2 cellular contexts compared by ENCODE assay signal in the genomic region with DNA sequence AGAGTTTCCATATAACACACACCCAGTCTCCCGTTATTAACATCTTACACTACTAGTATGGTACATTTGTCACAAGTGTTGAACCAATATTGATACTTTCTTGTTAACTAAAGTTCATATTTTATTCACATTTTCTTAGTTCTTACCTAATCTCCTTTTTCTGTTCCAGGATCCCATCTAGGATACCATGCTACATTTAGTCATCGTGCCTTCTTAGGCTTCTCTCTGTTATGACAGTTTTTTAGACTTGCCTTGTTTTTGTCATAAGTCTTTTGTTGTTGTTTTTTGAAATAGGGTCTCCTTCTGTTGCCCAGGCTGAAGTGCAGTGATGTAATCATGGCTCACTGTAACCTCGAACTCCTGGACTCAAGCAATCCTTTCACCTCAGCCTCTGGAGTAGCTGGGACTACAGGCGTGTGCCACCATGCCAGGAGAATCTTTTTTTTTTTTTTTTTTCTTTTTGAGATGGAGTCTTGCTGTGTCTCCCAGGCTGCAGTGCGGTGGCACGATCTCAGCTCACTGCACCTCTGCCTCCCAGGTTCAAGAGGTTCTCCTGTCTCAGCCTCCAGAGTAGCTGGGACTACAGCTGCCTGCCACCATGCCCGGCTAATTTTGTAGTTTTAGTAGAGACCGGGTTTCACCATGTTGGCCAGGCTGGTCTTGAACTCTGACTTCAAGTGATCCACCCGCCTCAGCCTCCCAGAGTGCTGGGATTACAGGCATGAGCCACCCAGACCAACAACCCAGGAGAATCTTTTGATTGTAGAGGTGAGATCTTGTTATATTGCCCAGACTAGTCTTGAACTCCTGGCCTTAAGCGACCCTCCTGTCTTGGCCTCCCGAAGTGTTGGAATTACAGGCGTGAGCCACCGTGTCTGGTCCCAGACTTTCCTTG.
TF ChIP-seq lines count a peak whose summit lies in the region.

No MANE protein-coding gene starts in this region.

TF ChIP-seq in K562, 482 proteins besides CTCF, POLR2A, EP300 and RAD21:
- no peak for TF ChIP-seq NFYB (IDR thresholded peaks at IDR 0.05; ENCODE audit: extremely low read depth, insufficient read length)
- no peak for TF ChIP-seq ETV5 (CRISPR knock-in tag; IDR thresholded peaks at IDR 0.05; ENCODE audit: low read depth)
- no peak for TF ChIP-seq PTTG1 (tag; IDR thresholded peaks at IDR 0.05; ENCODE audit: low read depth)
TF ChIP-seq in K562: peak in this region for 0.

TF ChIP-seq in HepG2, 621 proteins besides CTCF, POLR2A, EP300 and RAD21 (continues in another document):
- TF ChIP-seq, protein P1, sequence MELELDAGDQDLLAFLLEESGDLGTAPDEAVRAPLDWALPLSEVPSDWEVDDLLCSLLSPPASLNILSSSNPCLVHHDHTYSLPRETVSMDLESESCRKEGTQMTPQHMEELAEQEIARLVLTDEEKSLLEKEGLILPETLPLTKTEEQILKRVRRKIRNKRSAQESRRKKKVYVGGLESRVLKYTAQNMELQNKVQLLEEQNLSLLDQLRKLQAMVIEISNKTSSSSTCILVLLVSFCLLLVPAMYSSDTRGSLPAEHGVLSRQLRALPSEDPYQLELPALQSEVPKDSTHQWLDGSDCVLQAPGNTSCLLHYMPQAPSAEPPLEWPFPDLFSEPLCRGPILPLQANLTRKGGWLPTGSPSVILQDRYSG (CRISPR knock-in tag; IDR thresholded peaks at IDR 0.05): no peak
- peak; percentile 20; the same call in 1 of the 2 replicates for TF ChIP-seq ZNF253 (CRISPR knock-in tag; IDR thresholded peaks at IDR 0.05; ENCODE audit: borderline replicate concordance)
- TF ChIP-seq HNRNPLL (IDR thresholded peaks at IDR 0.05; ENCODE audit: low read depth, low read length, poor library complexity, severe bottlenecking): no peak
- peak; percentile 72; the same call in 1 of the 2 replicates for TF ChIP-seq ZNF790 (CRISPR knock-in tag; IDR thresholded peaks at IDR 0.05; ENCODE audit: borderline replicate concordance)
- TF ChIP-seq ZNF331 (CRISPR knock-in tag; IDR thresholded peaks at IDR 0.05): no peak
- TF ChIP-seq ZSCAN9 (CRISPR knock-in tag; IDR thresholded peaks at IDR 0.05; ENCODE audit: borderline replicate concordance): no peak
- TF ChIP-seq MAZ (IDR thresholded peaks at IDR 0.05; ENCODE audit: borderline replicate concordance, low read depth, low read length): no peak
- peak; percentile 38; the same call in 1 of the 2 replicates for TF ChIP-seq MAZ (CRISPR knock-in tag; IDR thresholded peaks at IDR 0.05; ENCODE audit: low read depth)
- TF ChIP-seq, protein P2, sequence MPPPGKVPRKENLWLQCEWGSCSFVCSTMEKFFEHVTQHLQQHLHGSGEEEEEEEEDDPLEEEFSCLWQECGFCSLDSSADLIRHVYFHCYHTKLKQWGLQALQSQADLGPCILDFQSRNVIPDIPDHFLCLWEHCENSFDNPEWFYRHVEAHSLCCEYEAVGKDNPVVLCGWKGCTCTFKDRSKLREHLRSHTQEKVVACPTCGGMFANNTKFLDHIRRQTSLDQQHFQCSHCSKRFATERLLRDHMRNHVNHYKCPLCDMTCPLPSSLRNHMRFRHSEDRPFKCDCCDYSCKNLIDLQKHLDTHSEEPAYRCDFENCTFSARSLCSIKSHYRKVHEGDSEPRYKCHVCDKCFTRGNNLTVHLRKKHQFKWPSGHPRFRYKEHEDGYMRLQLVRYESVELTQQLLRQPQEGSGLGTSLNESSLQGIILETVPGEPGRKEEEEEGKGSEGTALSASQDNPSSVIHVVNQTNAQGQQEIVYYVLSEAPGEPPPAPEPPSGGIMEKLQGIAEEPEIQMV (CRISPR knock-in tag; IDR thresholded peaks at IDR 0.05; ENCODE audit: low read depth): no peak
- TF ChIP-seq, protein P3, sequence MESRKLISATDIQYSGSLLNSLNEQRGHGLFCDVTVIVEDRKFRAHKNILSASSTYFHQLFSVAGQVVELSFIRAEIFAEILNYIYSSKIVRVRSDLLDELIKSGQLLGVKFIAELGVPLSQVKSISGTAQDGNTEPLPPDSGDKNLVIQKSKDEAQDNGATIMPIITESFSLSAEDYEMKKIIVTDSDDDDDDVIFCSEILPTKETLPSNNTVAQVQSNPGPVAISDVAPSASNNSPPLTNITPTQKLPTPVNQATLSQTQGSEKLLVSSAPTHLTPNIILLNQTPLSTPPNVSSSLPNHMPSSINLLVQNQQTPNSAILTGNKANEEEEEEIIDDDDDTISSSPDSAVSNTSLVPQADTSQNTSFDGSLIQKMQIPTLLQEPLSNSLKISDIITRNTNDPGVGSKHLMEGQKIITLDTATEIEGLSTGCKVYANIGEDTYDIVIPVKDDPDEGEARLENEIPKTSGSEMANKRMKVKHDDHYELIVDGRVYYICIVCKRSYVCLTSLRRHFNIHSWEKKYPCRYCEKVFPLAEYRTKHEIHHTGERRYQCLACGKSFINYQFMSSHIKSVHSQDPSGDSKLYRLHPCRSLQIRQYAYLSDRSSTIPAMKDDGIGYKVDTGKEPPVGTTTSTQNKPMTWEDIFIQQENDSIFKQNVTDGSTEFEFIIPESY (CRISPR knock-in tag; IDR thresholded peaks at IDR 0.05): no peak
- TF ChIP-seq, protein P4, sequence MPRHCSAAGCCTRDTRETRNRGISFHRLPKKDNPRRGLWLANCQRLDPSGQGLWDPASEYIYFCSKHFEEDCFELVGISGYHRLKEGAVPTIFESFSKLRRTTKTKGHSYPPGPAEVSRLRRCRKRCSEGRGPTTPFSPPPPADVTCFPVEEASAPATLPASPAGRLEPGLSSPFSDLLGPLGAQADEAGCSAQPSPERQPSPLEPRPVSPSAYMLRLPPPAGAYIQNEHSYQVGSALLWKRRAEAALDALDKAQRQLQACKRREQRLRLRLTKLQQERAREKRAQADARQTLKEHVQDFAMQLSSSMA (CRISPR knock-in tag; IDR thresholded peaks at IDR 0.05): 0 out of 2 replicates have a peak, but pooled peaks have one; percentile 58
- TF ChIP-seq ZNF30 (CRISPR knock-in tag; IDR thresholded peaks at IDR 0.05): 0 out of 2 replicates have a peak, but pooled peaks have one; percentile 65
- TF ChIP-seq ZSCAN29 (CRISPR knock-in tag; conservative IDR thresholded peaks at IDR 0.05): no peak
- peak; percentile 23; the same call in 1 of the 2 replicates for TF ChIP-seq ATF7 (IDR thresholded peaks at IDR 0.05)
- TF ChIP-seq ATF7 (CRISPR knock-in tag; IDR thresholded peaks at IDR 0.05): no peak
- TF ChIP-seq ZBTB42 (CRISPR knock-in tag; IDR thresholded peaks at IDR 0.05): no peak
- no peak; the same call in 1 of the 2 replicates for TF ChIP-seq GATAD2A (CRISPR knock-in tag; IDR thresholded peaks at IDR 0.05)
- TF ChIP-seq ZNF883 (CRISPR knock-in tag; IDR thresholded peaks at IDR 0.05; ENCODE audit: not compliant biosample characterization): no peak
- TF ChIP-seq, protein P5, sequence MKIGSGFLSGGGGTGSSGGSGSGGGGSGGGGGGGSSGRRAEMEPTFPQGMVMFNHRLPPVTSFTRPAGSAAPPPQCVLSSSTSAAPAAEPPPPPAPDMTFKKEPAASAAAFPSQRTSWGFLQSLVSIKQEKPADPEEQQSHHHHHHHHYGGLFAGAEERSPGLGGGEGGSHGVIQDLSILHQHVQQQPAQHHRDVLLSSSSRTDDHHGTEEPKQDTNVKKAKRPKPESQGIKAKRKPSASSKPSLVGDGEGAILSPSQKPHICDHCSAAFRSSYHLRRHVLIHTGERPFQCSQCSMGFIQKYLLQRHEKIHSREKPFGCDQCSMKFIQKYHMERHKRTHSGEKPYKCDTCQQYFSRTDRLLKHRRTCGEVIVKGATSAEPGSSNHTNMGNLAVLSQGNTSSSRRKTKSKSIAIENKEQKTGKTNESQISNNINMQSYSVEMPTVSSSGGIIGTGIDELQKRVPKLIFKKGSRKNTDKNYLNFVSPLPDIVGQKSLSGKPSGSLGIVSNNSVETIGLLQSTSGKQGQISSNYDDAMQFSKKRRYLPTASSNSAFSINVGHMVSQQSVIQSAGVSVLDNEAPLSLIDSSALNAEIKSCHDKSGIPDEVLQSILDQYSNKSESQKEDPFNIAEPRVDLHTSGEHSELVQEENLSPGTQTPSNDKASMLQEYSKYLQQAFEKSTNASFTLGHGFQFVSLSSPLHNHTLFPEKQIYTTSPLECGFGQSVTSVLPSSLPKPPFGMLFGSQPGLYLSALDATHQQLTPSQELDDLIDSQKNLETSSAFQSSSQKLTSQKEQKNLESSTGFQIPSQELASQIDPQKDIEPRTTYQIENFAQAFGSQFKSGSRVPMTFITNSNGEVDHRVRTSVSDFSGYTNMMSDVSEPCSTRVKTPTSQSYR (CRISPR knock-in tag; IDR thresholded peaks at IDR 0.05; ENCODE audit: borderline replicate concordance): peak; percentile 38; the same call in 1 of the 2 replicates
- TF ChIP-seq CENPX (CRISPR knock-in tag; IDR thresholded peaks at IDR 0.05): no peak
- TF ChIP-seq ZNF644 (CRISPR knock-in tag; IDR thresholded peaks at IDR 0.05; ENCODE audit: low read depth): no peak
- TF ChIP-seq STAT5B (CRISPR knock-in tag; IDR thresholded peaks at IDR 0.05): no peak
- no peak for TF ChIP-seq ZNF225 (CRISPR knock-in tag; IDR thresholded peaks at IDR 0.05)
- no peak for TF ChIP-seq ZNF296 (CRISPR knock-in tag; conservative IDR thresholded peaks at IDR 0.05)
- TF ChIP-seq, protein P6, sequence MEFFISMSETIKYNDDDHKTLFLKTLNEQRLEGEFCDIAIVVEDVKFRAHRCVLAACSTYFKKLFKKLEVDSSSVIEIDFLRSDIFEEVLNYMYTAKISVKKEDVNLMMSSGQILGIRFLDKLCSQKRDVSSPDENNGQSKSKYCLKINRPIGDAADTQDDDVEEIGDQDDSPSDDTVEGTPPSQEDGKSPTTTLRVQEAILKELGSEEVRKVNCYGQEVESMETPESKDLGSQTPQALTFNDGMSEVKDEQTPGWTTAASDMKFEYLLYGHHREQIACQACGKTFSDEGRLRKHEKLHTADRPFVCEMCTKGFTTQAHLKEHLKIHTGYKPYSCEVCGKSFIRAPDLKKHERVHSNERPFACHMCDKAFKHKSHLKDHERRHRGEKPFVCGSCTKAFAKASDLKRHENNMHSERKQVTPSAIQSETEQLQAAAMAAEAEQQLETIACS (CRISPR knock-in tag; IDR thresholded peaks at IDR 0.05): no peak
- no peak for TF ChIP-seq ZNF777 (CRISPR knock-in tag; IDR thresholded peaks at IDR 0.05)
- TF ChIP-seq, protein P7, sequence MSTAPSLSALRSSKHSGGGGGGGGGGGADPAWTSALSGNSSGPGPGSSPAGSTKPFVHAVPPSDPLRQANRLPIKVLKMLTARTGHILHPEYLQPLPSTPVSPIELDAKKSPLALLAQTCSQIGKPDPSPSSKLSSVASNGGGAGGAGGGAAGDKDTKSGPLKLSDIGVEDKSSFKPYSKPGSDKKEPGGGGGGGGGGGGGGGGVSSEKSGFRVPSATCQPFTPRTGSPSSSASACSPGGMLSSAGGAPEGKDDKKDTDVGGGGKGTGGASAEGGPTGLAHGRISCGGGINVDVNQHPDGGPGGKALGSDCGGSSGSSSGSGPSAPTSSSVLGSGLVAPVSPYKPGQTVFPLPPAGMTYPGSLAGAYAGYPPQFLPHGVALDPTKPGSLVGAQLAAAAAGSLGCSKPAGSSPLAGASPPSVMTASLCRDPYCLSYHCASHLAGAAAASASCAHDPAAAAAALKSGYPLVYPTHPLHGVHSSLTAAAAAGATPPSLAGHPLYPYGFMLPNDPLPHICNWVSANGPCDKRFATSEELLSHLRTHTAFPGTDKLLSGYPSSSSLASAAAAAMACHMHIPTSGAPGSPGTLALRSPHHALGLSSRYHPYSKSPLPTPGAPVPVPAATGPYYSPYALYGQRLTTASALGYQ (CRISPR knock-in tag; IDR thresholded peaks at IDR 0.05): no peak
- TF ChIP-seq ZNF350 (CRISPR knock-in tag; IDR thresholded peaks at IDR 0.05; ENCODE audit: borderline replicate concordance, low read depth): peak; percentile 28; the same call in 1 of the 2 replicates
- TF ChIP-seq, protein P8, sequence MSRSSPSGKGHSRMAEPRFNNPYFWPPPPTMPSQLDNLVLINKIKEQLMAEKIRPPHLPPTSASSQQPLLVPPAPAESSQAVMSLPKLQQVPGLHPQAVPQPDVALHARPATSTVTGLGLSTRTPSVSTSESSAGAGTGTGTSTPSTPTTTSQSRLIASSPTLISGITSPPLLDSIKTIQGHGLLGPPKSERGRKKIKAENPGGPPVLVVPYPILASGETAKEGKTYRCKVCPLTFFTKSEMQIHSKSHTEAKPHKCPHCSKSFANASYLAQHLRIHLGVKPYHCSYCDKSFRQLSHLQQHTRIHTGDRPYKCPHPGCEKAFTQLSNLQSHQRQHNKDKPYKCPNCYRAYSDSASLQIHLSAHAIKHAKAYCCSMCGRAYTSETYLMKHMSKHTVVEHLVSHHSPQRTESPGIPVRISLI (CRISPR knock-in tag; IDR thresholded peaks at IDR 0.05; ENCODE audit: borderline replicate concordance): peak; percentile 37; the same call in 1 of the 2 replicates
- TF ChIP-seq BRD4 (CRISPR knock-in tag; IDR thresholded peaks at IDR 0.05): no peak
- TF ChIP-seq, protein P9, sequence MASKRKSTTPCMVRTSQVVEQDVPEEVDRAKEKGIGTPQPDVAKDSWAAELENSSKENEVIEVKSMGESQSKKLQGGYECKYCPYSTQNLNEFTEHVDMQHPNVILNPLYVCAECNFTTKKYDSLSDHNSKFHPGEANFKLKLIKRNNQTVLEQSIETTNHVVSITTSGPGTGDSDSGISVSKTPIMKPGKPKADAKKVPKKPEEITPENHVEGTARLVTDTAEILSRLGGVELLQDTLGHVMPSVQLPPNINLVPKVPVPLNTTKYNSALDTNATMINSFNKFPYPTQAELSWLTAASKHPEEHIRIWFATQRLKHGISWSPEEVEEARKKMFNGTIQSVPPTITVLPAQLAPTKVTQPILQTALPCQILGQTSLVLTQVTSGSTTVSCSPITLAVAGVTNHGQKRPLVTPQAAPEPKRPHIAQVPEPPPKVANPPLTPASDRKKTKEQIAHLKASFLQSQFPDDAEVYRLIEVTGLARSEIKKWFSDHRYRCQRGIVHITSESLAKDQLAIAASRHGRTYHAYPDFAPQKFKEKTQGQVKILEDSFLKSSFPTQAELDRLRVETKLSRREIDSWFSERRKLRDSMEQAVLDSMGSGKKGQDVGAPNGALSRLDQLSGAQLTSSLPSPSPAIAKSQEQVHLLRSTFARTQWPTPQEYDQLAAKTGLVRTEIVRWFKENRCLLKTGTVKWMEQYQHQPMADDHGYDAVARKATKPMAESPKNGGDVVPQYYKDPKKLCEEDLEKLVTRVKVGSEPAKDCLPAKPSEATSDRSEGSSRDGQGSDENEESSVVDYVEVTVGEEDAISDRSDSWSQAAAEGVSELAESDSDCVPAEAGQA (IDR thresholded peaks at IDR 0.05; ENCODE audit: low read depth): 0 out of 2 replicates have a peak, but pooled peaks have one; percentile 30
- TF ChIP-seq, protein P9 (CRISPR knock-in tag; IDR thresholded peaks at IDR 0.05; ENCODE audit: borderline replicate concordance): no peak
- TF ChIP-seq NCOA2 (CRISPR knock-in tag; IDR thresholded peaks at IDR 0.05): 0 out of 2 replicates have a peak, but pooled peaks have one; percentile 5
